19 cellular contexts compared by ENCODE assay signal in the genomic region with DNA sequence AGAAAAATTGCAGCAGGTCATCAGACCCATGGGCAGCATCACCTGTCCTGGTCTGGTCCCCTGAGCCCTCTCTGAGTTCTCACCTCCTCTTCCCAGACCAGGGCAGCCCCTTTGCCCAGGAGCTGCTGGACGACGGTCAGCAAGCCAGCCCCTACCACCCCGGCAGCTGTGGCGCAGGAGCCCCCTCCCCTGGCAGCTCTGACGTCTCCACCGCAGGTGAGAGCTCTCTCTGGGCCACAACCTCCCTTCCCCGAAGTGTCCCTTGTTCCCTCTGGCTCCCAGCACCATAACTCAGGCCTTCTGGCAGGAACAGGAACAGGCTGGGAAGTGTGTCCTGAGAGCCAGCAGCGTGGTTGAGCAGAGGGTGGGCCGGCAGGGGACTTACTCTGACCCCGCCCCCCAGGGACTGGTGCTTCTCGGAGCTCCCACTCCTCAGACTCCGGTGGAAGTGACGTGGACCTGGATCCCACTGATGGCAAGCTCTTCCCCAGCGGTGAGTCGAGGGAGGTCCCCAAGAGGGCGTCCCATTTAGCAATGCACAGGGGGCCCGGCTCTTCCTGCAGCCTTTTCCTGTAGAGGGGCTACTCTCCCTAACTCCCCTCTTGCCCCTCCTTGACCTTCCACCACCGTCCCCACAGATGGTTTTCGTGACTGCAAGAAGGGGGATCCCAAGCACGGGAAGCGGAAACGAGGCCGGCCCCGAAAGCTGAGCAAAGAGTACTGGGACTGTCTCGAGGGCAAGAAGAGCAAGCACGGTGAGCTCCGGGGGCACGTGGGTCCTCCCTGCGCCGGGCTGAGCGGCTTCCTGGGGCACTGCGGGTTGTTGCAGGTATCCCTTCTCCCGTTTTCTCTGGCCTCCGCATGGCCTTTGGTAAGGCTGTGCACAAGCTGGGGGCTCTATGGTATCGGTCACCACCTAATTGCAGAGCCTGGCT. TPM values are rescaled to one million over a fixed set of nuclear protein-coding genes. Genes with fewer than 3 reads are reported as not detected.
DNase-seq lines count a peak whose midpoint lies in the region; ATAC-seq and TF ChIP-seq lines count a peak whose summit lies in the region.
"Had no signal": no experiment of that assay in that cellular context is flagged by ENCODE, and none has a peak within 500 bp of the region (broad histone marks: within the 10 kb centered on the region; RNA-seq: fewer than 3 reads in every experiment).

No MANE protein-coding gene starts in this region.

- no peaks in the 10 kb centered on the region for H3K9me3 Mint-ChIP-seq in progenitor cell of endocrine pancreas (ENCODE audit: low read depth)
- H3K9me3 Mint-ChIP-seq in activated T-helper 17 cell treated with anti-CD3 and anti-CD28 coated beads, Interleukin-2, amount 50 U/mL, for 72 hours = no peaks in the 10 kb centered on the region
- H3K9me3 Mint-ChIP-seq: activated T-helper 1 cell treated with anti-CD3 and anti-CD28 coated beads, Interleukin-12 subunit alpha, Interleukin-12 subunit beta, Interleukin-2, Interleukin-4 antibody, amounts not matched to agents 30 ng/mL and 10 ng/mL and 1 ng/mL, durations not matched to agents 14 hours and 24 hours and 36 hours had no signal

- H3K36me3 ChIP-seq in Peyer's patch = peaks cover 0 to 43% (median 0%) of the 10 kb centered on the region in 3 donors
- peaks cover 0 to 40% of the 10 kb centered on the region in 2 donors for H3K36me3 ChIP-seq in left lung

- peaks cover 55% of the 10 kb centered on the region for H3K4me1 Mint-ChIP-seq in progenitor cell of endocrine pancreas (ENCODE audit: low read depth)
- H3K4me1 Mint-ChIP-seq in activated T-helper 17 cell treated with anti-CD3 and anti-CD28 coated beads, Interleukin-2, amount 50 U/mL, for 72 hours = no peaks in the 10 kb centered on the region

- H3K4me1 ChIP-seq in Peyer's patch = peaks cover 0 to 5% (median 0%) of the 10 kb centered on the region in 4 donors
- no peaks in the 10 kb centered on the region for H3K4me1 ChIP-seq in left lung

- H3K27me3 ChIP-seq in Peyer's patch (no peaks in the 10 kb centered on the region), left lung (no peaks in the 10 kb centered on the region)
- H3K27me3 ChIP-seq: tibial nerve had no signal

- TF ChIP-seq POLR2A in Peyer's patch (IDR thresholded peaks at IDR 0.05) = no peak

- H3K36me3 Mint-ChIP-seq in progenitor cell of endocrine pancreas (ENCODE audit: insufficient read depth) = peaks cover 27% of the 10 kb centered on the region
- no peaks in the 10 kb centered on the region for H3K36me3 Mint-ChIP-seq in activated T-helper 17 cell treated with anti-CD3 and anti-CD28 coated beads, Interleukin-2, amount 50 U/mL, for 72 hours (ENCODE audit: low read depth)

- ATAC-seq in left lung = no peak
- no peak for ATAC-seq in activated T-helper 17 cell treated with anti-CD3 and anti-CD28 coated beads, Interleukin-2, amount 50 U/mL, for 72 hours (replicated peaks)
- ATAC-seq: T-helper 17 cell had no signal

- intact Hi-C loops in left lung (cut with DNase I) = no loop called here

- TF ChIP-seq CTCF in Peyer's patch (IDR thresholded peaks at IDR 0.05) (peak in 2 of 6 experiments; percentile 6 to 17), left lung (IDR thresholded peaks at IDR 0.05) (no peak), progenitor cell of endocrine pancreas (IDR thresholded peaks at IDR 0.05; ENCODE audit: unreplicated experiment) (no peak)

- H3K27ac ChIP-seq in Peyer's patch (peak overlapping the region in 3 of 4 donors; percentile 80 to 99 (median 96)), left lung (peak overlapping the region in 1 of 2 donors; percentile 72)
- H3K27ac ChIP-seq: parathyroid adenoma, spleen had no signal

- H3K4me3 Mint-ChIP-seq in progenitor cell of endocrine pancreas (ENCODE audit: low read depth) = peak overlapping the region; percentile 91
- no peak overlapping the region for H3K4me3 Mint-ChIP-seq in activated T-helper 17 cell treated with anti-CD3 and anti-CD28 coated beads, Interleukin-2, amount 50 U/mL, for 72 hours
- H3K4me3 Mint-ChIP-seq: activated T-helper 1 cell treated with anti-CD3 and anti-CD28 coated beads, Interleukin-12 subunit alpha, Interleukin-12 subunit beta, Interleukin-2, Interleukin-4 antibody, amounts not matched to agents 30 ng/mL and 10 ng/mL and 1 ng/mL, durations not matched to agents 14 hours and 24 hours and 36 hours; T-helper 17 cell had no signal

- H3K4me3 ChIP-seq in Peyer's patch (peak overlapping the region in 3 of 4 donors; percentile 42 to 77 (median 67)), left lung (peak overlapping the region; percentile 35 to 46)
- H3K4me3 ChIP-seq: spleen had no signal

- no peaks in the 10 kb centered on the region for H3K27me3 Mint-ChIP-seq in progenitor cell of endocrine pancreas
- peaks cover 4% of the 10 kb centered on the region for H3K27me3 Mint-ChIP-seq in activated T-helper 17 cell treated with anti-CD3 and anti-CD28 coated beads, Interleukin-2, amount 50 U/mL, for 72 hours

- H3K27ac Mint-ChIP-seq in progenitor cell of endocrine pancreas = peak overlapping the region; percentile 62
- H3K27ac Mint-ChIP-seq in activated T-helper 17 cell treated with anti-CD3 and anti-CD28 coated beads, Interleukin-2, amount 50 U/mL, for 72 hours = no peak overlapping the region
- H3K27ac Mint-ChIP-seq: activated T-helper 1 cell treated with anti-CD3 and anti-CD28 coated beads, Interleukin-12 subunit alpha, Interleukin-12 subunit beta, Interleukin-2, Interleukin-4 antibody, amounts not matched to agents 30 ng/mL and 10 ng/mL and 1 ng/mL, durations not matched to agents 14 hours and 24 hours and 36 hours; T-helper 17 cell had no signal

- DNase-seq in COLO668 (lab: John Stamatoyannopoulos, UW; ENCODE audit: unreplicated experiment) (peak; percentile 61), Peyer's patch (peak in 2 of 3 donors; percentile 52 to 63), left lung (no peak), progenitor cell of endocrine pancreas (ENCODE audit: low spot score, unreplicated experiment) (no peak), NCI-H1105 (lab: John Stamatoyannopoulos, UW) (no peak), NCI-H146 (lab: John Stamatoyannopoulos, UW) (no peak)
- DNase-seq in stimulated activated naive CD4-positive, alpha-beta T cell treated with Interleukin-2 at 50 U/mL for 16 hours (lab: John Stamatoyannopoulos, UW) = no peak
- DNase-seq: caudate nucleus; effector CD8-positive, alpha-beta T cell; kidney glomerular epithelial cell; NCI-H345; SIG-M5; T-helper 17 cell had no signal

- H3K9me3 ChIP-seq in Peyer's patch (no peaks in the 10 kb centered on the region), left lung (no peaks in the 10 kb centered on the region)
- H3K9me3 ChIP-seq: spleen, tibial nerve had no signal

RNA-seq across cellular contexts. Expression of gene ELF3, which starts 2.4 kb away (rescaled TPM):
- 100 to 1,000 TPM; 497 to 741 (median 654) TPM for total RNA-seq in Peyer's patch
- 100 to 1,000 TPM in 1 of 2 donors, 10 to 100 TPM in 1; 77.6 to 146 TPM for total RNA-seq in left lung
- 71.9 and 74.3 TPM in 2 replicates for total RNA-seq in progenitor cell of endocrine pancreas
- under 1 TPM; 0.32 to 0.64 TPM for total RNA-seq in activated T-helper 17 cell treated with anti-CD3 and anti-CD28 coated beads, Interleukin-2, amount 50 U/mL, for 72 hours
- total RNA-seq: myocyte had no signal

RNA-seq across cellular contexts. Expression of gene RNPEP, which starts 30.4 kb away (rescaled TPM):
- total RNA-seq in Peyer's patch (100 to 1,000 TPM; 165 to 257 (median 204) TPM), left lung (10 to 100 TPM; 77.9 to 81.2 TPM), progenitor cell of endocrine pancreas (54.7 and 59.5 TPM in 2 replicates)
- total RNA-seq in activated T-helper 17 cell treated with anti-CD3 and anti-CD28 coated beads, Interleukin-2, amount 50 U/mL, for 72 hours = 10 to 100 TPM; 36.9 to 39.8 TPM

RNA-seq across cellular contexts. Expression of gene TIMM17A, which starts 57.5 kb away (rescaled TPM):
- total RNA-seq in Peyer's patch (10 to 100 TPM; 20.6 to 31.0 (median 21.6) TPM), left lung (10 to 100 TPM; 42.6 to 56.7 TPM), progenitor cell of endocrine pancreas (43.5 and 49.5 TPM in 2 replicates)
- 10 to 100 TPM; 40.5 to 93.4 TPM for total RNA-seq in activated T-helper 17 cell treated with anti-CD3 and anti-CD28 coated beads, Interleukin-2, amount 50 U/mL, for 72 hours

Comparison
In these comparisons a context has a peak if more than half of its experiments do, and no peak if none do; other contexts are left out.
1. DNase-seq: peak in COLO668 (single experiment) and Peyer's patch (2 of 3); none in left lung (0 of 2), progenitor cell of endocrine pancreas (single experiment), NCI-H1105 (single experiment), NCI-H146 (single experiment) and stimulated activated naive CD4-positive, alpha-beta T cell treated with Interleukin-2 at 50 U/mL for 16 hours (single experiment).
2. RNA of gene ELF3, which starts 2.4 kb away (total RNA-seq): 497 to 741 TPM in Peyer's patch, 77.6 to 146 TPM in left lung and 71.9 to 74.3 TPM in progenitor cell of endocrine pancreas; 0.32 to 0.64 TPM in activated T-helper 17 cell treated with anti-CD3 and anti-CD28 coated beads, Interleukin-2, amount 50 U/mL, for 72 hours; every median in the first group is over 10 times any median in the second.